19 cellular contexts compared by ENCODE assay signal in genomic region chr1:201229095-201229494, GRCh38. TPM values are rescaled to one million over a fixed set of nuclear protein-coding genes. Genes with fewer than 3 reads are reported as not detected.
"Had no signal": no experiment of that assay in that cellular context is flagged by ENCODE, and none has a peak within 500 bp of the region (broad histone marks: within the 10 kb centered on the region; RNA-seq: fewer than 3 reads in every experiment).

No MANE protein-coding gene starts in this region.

- H3K36me3 Mint-ChIP-seq: activated naive CD4-positive, alpha-beta T cell treated with anti-CD3 and anti-CD28 coated beads, Interleukin-2, amount 50 U/mL, for 72 hours had no signal

- DNase-seq: activated CD4-positive, alpha-beta T cell treated with anti-CD3 and anti-CD28 coated beads, Interleukin-2, amount 50 U/mL, for 1 hour; activated gamma-delta T cell treated with Interleukin-2 at 50 U/mL for 16 hours; amniotic stem cell; dermis blood vessel endothelial cell; effector memory CD8-positive, alpha-beta T cell; left ventricle myocardium inferior; midbrain; nucleus accumbens had no signal

- H3K4me1 Mint-ChIP-seq: nephron had no signal

- H3K27ac ChIP-seq: epithelial cell of prostate, heart left ventricle, left ventricle myocardium inferior, prostate gland, skin epidermis, tibial nerve had no signal

- ATAC-seq: activated CD4-positive, CD25-positive, alpha-beta regulatory T cell treated with anti-CD3 and anti-CD28 coated beads, Interleukin-2, amount 50 U/mL, for 24 hours; activated naive CD4-positive, alpha-beta T cell treated with anti-CD3 and anti-CD28 coated beads, Interleukin-2, amount 50 U/mL, for 72 hours; effector memory CD8-positive, alpha-beta T cell; heart left ventricle had no signal

- H3K4me3 Mint-ChIP-seq: effector memory CD8-positive, alpha-beta T cell; nephron; stimulated activated naive CD8-positive, alpha-beta T cell treated with anti-CD3 and anti-CD28 coated beads, Interleukin-15, Interleukin-2, amounts not matched to agents 100 ng/mL and 50 ng/mL, for 24 hours had no signal

- H3K27me3 ChIP-seq: heart left ventricle, tibial nerve had no signal

- H3K9me3 Mint-ChIP-seq: stimulated activated naive CD8-positive, alpha-beta T cell treated with anti-CD3 and anti-CD28 coated beads, Interleukin-15, Interleukin-2, amounts not matched to agents 100 ng/mL and 50 ng/mL, for 24 hours had no signal

- H3K4me3 ChIP-seq: heart left ventricle, left ventricle myocardium inferior, prostate gland, skin epidermis, tibial nerve had no signal

- H3K9me3 ChIP-seq: prostate gland had no signal

- H3K36me3 ChIP-seq: heart left ventricle, left ventricle myocardium inferior, prostate gland, tibial nerve had no signal

- H3K27ac Mint-ChIP-seq: activated naive CD4-positive, alpha-beta T cell treated with anti-CD3 and anti-CD28 coated beads, Interleukin-2, amount 50 U/mL, for 72 hours; effector memory CD8-positive, alpha-beta T cell; nephron; stimulated activated naive CD8-positive, alpha-beta T cell treated with anti-CD3 and anti-CD28 coated beads, Interleukin-15, Interleukin-2, amounts not matched to agents 100 ng/mL and 50 ng/mL, for 24 hours had no signal

- H3K4me1 ChIP-seq: heart left ventricle, left ventricle myocardium inferior, prostate gland, tibial nerve had no signal

RNA-seq across cellular contexts. Expression of gene IGFN1, which starts 38.5 kb away (rescaled TPM):
- total RNA-seq: activated CD8-positive, alpha-beta memory T cell treated with anti-CD3 and anti-CD28 coated beads for 36 hours; activated naive CD4-positive, alpha-beta T cell treated with anti-CD3 and anti-CD28 coated beads, Interleukin-2, amount 50 U/mL, for 72 hours; left ventricle myocardium inferior; T-helper 1 cell treated with Interleukin-12 subunit alpha and Interleukin-12 subunit beta and Interleukin-4 antibody, amounts not matched to agents 30 ng/mL and 1 ng/mL, for 36 hours; tibial nerve had no signal

RNA-seq across cellular contexts. Expression of gene PKP1, which starts 54.2 kb away (rescaled TPM):
- total RNA-seq: activated CD8-positive, alpha-beta memory T cell treated with anti-CD3 and anti-CD28 coated beads for 36 hours; activated naive CD4-positive, alpha-beta T cell treated with anti-CD3 and anti-CD28 coated beads, Interleukin-2, amount 50 U/mL, for 72 hours; T-helper 1 cell treated with Interleukin-12 subunit alpha and Interleukin-12 subunit beta and Interleukin-4 antibody, amounts not matched to agents 30 ng/mL and 1 ng/mL, for 36 hours had no signal
